In genomic region chr9:109143881-109144562, GRCh38 we compare ENCODE assay signal across 9 cellular contexts. TPM values are rescaled to one million over a fixed set of nuclear protein-coding genes. Genes with fewer than 3 reads are reported as not detected.
DNase-seq lines count a peak whose midpoint lies in the region; ATAC-seq and TF ChIP-seq lines count a peak whose summit lies in the region.
"Had no signal": no experiment of that assay in that cellular context is flagged by ENCODE, and none has a peak within 500 bp of the region (broad histone marks: within the 10 kb centered on the region; RNA-seq: fewer than 3 reads in every experiment).

No MANE protein-coding gene starts in this region.

- H3K27ac ChIP-seq in GM23338 (ENCODE audit: low read depth) = no peak overlapping the region

- no peak overlapping the region for H3K27ac Mint-ChIP-seq in GM23338
- H3K27ac Mint-ChIP-seq in activated CD4-positive, alpha-beta memory T cell treated with anti-CD3 and anti-CD28 coated beads, Interleukin-2, amount 10 ng/mL, durations not matched to agents 7 days and 5 days = no peak overlapping the region
- H3K27ac Mint-ChIP-seq: stimulated activated naive CD8-positive, alpha-beta T cell treated with anti-CD3 and anti-CD28 coated beads, Interleukin-15, Interleukin-2, amounts not matched to agents 100 ng/mL and 50 ng/mL, for 24 hours had no signal

- peaks cover 7% of the 10 kb centered on the region for H3K4me1 Mint-ChIP-seq in GM23338
- peaks cover 9% of the 10 kb centered on the region for H3K4me1 Mint-ChIP-seq in activated CD4-positive, alpha-beta memory T cell treated with anti-CD3 and anti-CD28 coated beads, Interleukin-2, amount 10 ng/mL, durations not matched to agents 7 days and 5 days

- TF ChIP-seq CTCF in GM06990 (IDR thresholded peaks at IDR 0.05; ENCODE audit: insufficient read depth, low read length, poor library complexity, severe bottlenecking) (peak; percentile 53), GM23338 (conservative IDR thresholded peaks at IDR 0.05; ENCODE audit: low read depth in 2 of 2) (peak; percentile 34 to 56)

- H3K4me3 ChIP-seq in GM06990 (replicated peaks; ENCODE audit: low read depth, low read length) (no peak overlapping the region), GM23338 (no peak overlapping the region)

- no peaks in the 10 kb centered on the region for H4K20me1 ChIP-seq in GM23338 (replicated peaks; ENCODE audit: insufficient read depth)

- H3K4me1 ChIP-seq in GM23338 (ENCODE audit: insufficient read depth) = no peaks in the 10 kb centered on the region

- DNase-seq in A172 (ENCODE audit: low spot score) = peak; percentile 91
- peak; percentile 13 for DNase-seq in GM06990 (ENCODE audit: extremely low read depth, insufficient read length)
- peak; percentile 53 for DNase-seq in GM23338 (ENCODE audit: low spot score)
- DNase-seq in KBM-7 = peak; percentile 38
- peak; percentile 49 for DNase-seq in activated CD4-positive, alpha-beta memory T cell treated with anti-CD3 and anti-CD28 coated beads, Interleukin-2, amount 10 ng/mL, durations not matched to agents 7 days and 5 days
- DNase-seq in myocyte (ENCODE audit: low read depth) = peak; percentile 23
- DNase-seq in NCI-H774 (lab: John Stamatoyannopoulos, UW) = no peak
- no peak for DNase-seq in retina

- peak; percentile 89 for ATAC-seq in GM23338

- H3K4me2 ChIP-seq in GM23338 = no peak overlapping the region

- no peaks in the 10 kb centered on the region for H3K36me3 Mint-ChIP-seq in GM23338 (ENCODE audit: low read depth)
- H3K36me3 Mint-ChIP-seq in activated CD4-positive, alpha-beta memory T cell treated with anti-CD3 and anti-CD28 coated beads, Interleukin-2, amount 10 ng/mL, durations not matched to agents 7 days and 5 days (ENCODE audit: low read depth) = no peaks in the 10 kb centered on the region

- no peaks in the 10 kb centered on the region for H3K79me2 ChIP-seq in GM23338 (replicated peaks; ENCODE audit: insufficient read depth)

- H3K9me2 ChIP-seq in GM23338 (ENCODE audit: insufficient read depth) = no peaks in the 10 kb centered on the region

- in situ Hi-C loops in KBM-7 (cut with MboI; ENCODE audit: low pct_unique_long_range_greater_than_20kb, low sequenced_read_pairs) = no loop called here

- H3K27me3 ChIP-seq in GM06990 (replicated peaks; ENCODE audit: control insufficient read depth, insufficient read depth, low read length) (no peaks in the 10 kb centered on the region; the same call in 1 of the 2 replicates), GM23338 (ENCODE audit: insufficient read depth) (no peaks in the 10 kb centered on the region)

- POLR2A ChIA-PET in activated CD4-positive, alpha-beta memory T cell treated with anti-CD3 and anti-CD28 coated beads, Interleukin-2, amount 10 ng/mL, durations not matched to agents 7 days and 5 days (lab: Charles Lee) = no interaction called here

- no peaks in the 10 kb centered on the region for H3F3A ChIP-seq in GM23338 (replicated peaks; ENCODE audit: low read depth)

- H3K9me3 Mint-ChIP-seq in GM23338 = no peaks in the 10 kb centered on the region
- no peaks in the 10 kb centered on the region for H3K9me3 Mint-ChIP-seq in activated CD4-positive, alpha-beta memory T cell treated with anti-CD3 and anti-CD28 coated beads, Interleukin-2, amount 10 ng/mL, durations not matched to agents 7 days and 5 days
- H3K9me3 Mint-ChIP-seq: stimulated activated naive CD8-positive, alpha-beta T cell treated with anti-CD3 and anti-CD28 coated beads, Interleukin-15, Interleukin-2, amounts not matched to agents 100 ng/mL and 50 ng/mL, for 24 hours had no signal

- CTCF ChIA-PET in activated CD4-positive, alpha-beta memory T cell treated with anti-CD3 and anti-CD28 coated beads, Interleukin-2, amount 10 ng/mL, durations not matched to agents 7 days and 5 days (lab: Charles Lee) = no interaction called here

- no peak overlapping the region; the same call in 1 of the 2 replicates for H2AFZ ChIP-seq in GM23338

- H3K36me3 ChIP-seq in GM06990 (ENCODE audit: control insufficient read depth, insufficient read depth, low read length) (no peaks in the 10 kb centered on the region), GM23338 (ENCODE audit: insufficient read depth) (no peaks in the 10 kb centered on the region)

- H3K4me3 Mint-ChIP-seq in GM23338 = no peak overlapping the region
- H3K4me3 Mint-ChIP-seq in activated CD4-positive, alpha-beta memory T cell treated with anti-CD3 and anti-CD28 coated beads, Interleukin-2, amount 10 ng/mL, durations not matched to agents 7 days and 5 days = no peak overlapping the region
- H3K4me3 Mint-ChIP-seq: stimulated activated naive CD8-positive, alpha-beta T cell treated with anti-CD3 and anti-CD28 coated beads, Interleukin-15, Interleukin-2, amounts not matched to agents 100 ng/mL and 50 ng/mL, for 24 hours had no signal

- peaks cover 7% of the 10 kb centered on the region for H3K27me3 Mint-ChIP-seq in GM23338 (ENCODE audit: insufficient read depth, low read depth, poor library complexity)
- peaks cover 14% of the 10 kb centered on the region for H3K27me3 Mint-ChIP-seq in activated CD4-positive, alpha-beta memory T cell treated with anti-CD3 and anti-CD28 coated beads, Interleukin-2, amount 10 ng/mL, durations not matched to agents 7 days and 5 days

TF ChIP-seq in GM23338, 12 proteins besides CTCF, POLR2A, EP300 and RAD21:
- TF ChIP-seq EZH2phosphoT487 (IDR thresholded peaks at IDR 0.05; ENCODE audit: unreplicated experiment) (no peak), POLR2AphosphoS5 (IDR thresholded peaks at IDR 0.05; ENCODE audit: low read depth) (no peak), CREB1 (CRISPR knock-in tag; IDR thresholded peaks at IDR 0.05; ENCODE audit: low read depth) (no peak)

RNA-seq across cellular contexts. Expression of gene FRRS1L, which starts 23.0 kb away (rescaled TPM):
- not detected in 2 replicates for total RNA-seq in A172 (2014; rRNA removed; shearing (Covaris generic))
- 0.78 and 1.1 TPM in 2 replicates for total RNA-seq in GM23338 (2014; rRNA removed; shearing (Covaris generic))
- 0.37 and 0.54 TPM in 2 replicates for polyA plus RNA-seq in GM23338 (2016; fragmentation: Nextera tagmentation; extraction: Ambion mirVana)
- total RNA-seq in activated CD4-positive, alpha-beta memory T cell treated with anti-CD3 and anti-CD28 coated beads, Interleukin-2, amount 10 ng/mL, durations not matched to agents 7 days and 5 days = not detected
- total RNA-seq in myocyte = not detected in 2 replicates
- 0.09 TPM for polyA plus RNA-seq in myocyte (2012)

RNA-seq across cellular contexts. Expression of gene TMEM245, which starts 24.3 kb away (rescaled TPM):
- total RNA-seq in A172 (2014; rRNA removed; shearing (Covaris generic)) = 45.5 and 46.0 TPM in 2 replicates
- total RNA-seq in GM23338 (2014; rRNA removed; shearing (Covaris generic)) = 61.3 and 64.1 TPM in 2 replicates
- polyA plus RNA-seq in GM23338 (2016; fragmentation: Nextera tagmentation; extraction: Ambion mirVana) = 14.8 and 17.3 TPM in 2 replicates
- total RNA-seq in activated CD4-positive, alpha-beta memory T cell treated with anti-CD3 and anti-CD28 coated beads, Interleukin-2, amount 10 ng/mL, durations not matched to agents 7 days and 5 days = 10 to 100 TPM; 33.3 TPM
- 60.3 and 61.7 TPM in 2 replicates for total RNA-seq in myocyte
- polyA plus RNA-seq in myocyte (2012) = 41.9 TPM

Comparison
In these comparisons a context has a peak if more than half of its experiments do, and no peak if none do; other contexts are left out.
1. DNase-seq: peak in A172 (single experiment), GM06990 (single experiment), GM23338 (single experiment), KBM-7 (single experiment), activated CD4-positive, alpha-beta memory T cell treated with anti-CD3 and anti-CD28 coated beads, Interleukin-2, amount 10 ng/mL, durations not matched to agents 7 days and 5 days (single experiment) and myocyte (single experiment); none in NCI-H774 (single experiment) and retina (single experiment).